In genomic region chr10:36671607-36672006, GRCh38 we compare ENCODE assay signal across 23 cellular contexts.
DNase-seq lines count a peak whose midpoint lies in the region; TF ChIP-seq lines count a peak whose summit lies in the region.
"Had no signal": no experiment of that assay in that cellular context is flagged by ENCODE, and none has a peak within 500 bp of the region (broad histone marks: within the 10 kb centered on the region; RNA-seq: fewer than 3 reads in every experiment).

No MANE protein-coding gene starts in this region.

- no peaks in the 10 kb centered on the region for H3K9me3 ChIP-seq in SK-N-SH
- H3K9me3 ChIP-seq in smooth muscle cell (replicated peaks; ENCODE audit: low read depth) = no peaks in the 10 kb centered on the region
- H3K9me3 ChIP-seq: lower lobe of right lung, vagina had no signal

- H3K27me3 ChIP-seq in SK-N-SH (ENCODE audit: insufficient read depth) (no peaks in the 10 kb centered on the region), smooth muscle cell (ENCODE audit: low read depth) (no peaks in the 10 kb centered on the region)
- H3K27me3 ChIP-seq: vagina had no signal

- H3K79me2 ChIP-seq in SK-N-SH (ENCODE audit: insufficient read depth) (no peaks in the 10 kb centered on the region), smooth muscle cell (ENCODE audit: low read depth) (no peaks in the 10 kb centered on the region)
- H3K79me2 ChIP-seq: parathyroid adenoma had no signal

- DNase-seq in GM03348 (ENCODE audit: low spot score) (peak; percentile 50), SK-N-SH (no peak), fibroblast of gingiva (ENCODE audit: low read depth) (peak; percentile 10), smooth muscle cell (lab: John Stamatoyannopoulos, UW; ENCODE audit: unreplicated experiment) (no peak), NCI-H2171 treated with DMSO at 0.1 percent for 48 hours (lab: John Stamatoyannopoulos, UW) (no peak), retina (no peak), KG1 (lab: John Stamatoyannopoulos, UW) (no peak)
- DNase-seq: activated CD4-positive, alpha-beta T cell treated with anti-CD3 and anti-CD28 coated beads, Interleukin-2, amount 50 U/mL, for 48 hours; activated naive CD4-positive, alpha-beta T cell treated with Interleukin-2 at 50 U/mL for 16 hours; CD4-positive, CD25-positive, alpha-beta regulatory T cell; dermis blood vessel endothelial cell; DMS153; head of caudate nucleus; immature natural killer cell; lower lobe of right lung; NCI-H1048; NCI-H2029; NK-92 treated with Interleukin-12 subunit alpha and Interleukin-12 subunit beta, amount 100 ng/mL, for 24 hours; stimulated activated CD4-positive, alpha-beta T cell treated with anti-CD3 and anti-CD28 coated beads, Interleukin-4, amount 100 ng/mL, for 4 hours; WERI-Rb-1 had no signal

- H2AFZ ChIP-seq in SK-N-SH (ENCODE audit: low read depth) = peak overlapping the region; percentile 33; the same call in 1 of the 2 replicates
- no peak overlapping the region for H2AFZ ChIP-seq in smooth muscle cell (ENCODE audit: low read depth)
- H2AFZ ChIP-seq: parathyroid adenoma had no signal

- H3K27ac ChIP-seq in SK-N-SH (ENCODE audit: low read depth in 2 of 2, low read length in 1 of 2) (peak overlapping the region in 1 of 2 experiments; percentile 22; a peak in 1 of 4 replicates), smooth muscle cell (ENCODE audit: low read depth) (peak overlapping the region; percentile 51)
- H3K27ac ChIP-seq: epithelial cell of prostate, lower lobe of right lung, parathyroid adenoma, vagina, WERI-Rb-1 had no signal

- CTCF ChIA-PET in SK-N-SH (lab: Yijun Ruan, JAX) = no interaction called here

- no peak overlapping the region; the same call in 1 of the 2 replicates for H3K4me2 ChIP-seq in SK-N-SH
- peak overlapping the region; percentile 0 for H3K4me2 ChIP-seq in smooth muscle cell

- POLR2A ChIA-PET in SK-N-SH (lab: Yijun Ruan, JAX) = no interaction called here

- TF ChIP-seq EP300 in SK-N-SH (IDR thresholded peaks at IDR 0.05; ENCODE audit: borderline replicate concordance in 1 of 2, low read depth in 1 of 2, low read length in 1 of 2) = 0 out of 4 replicates have a peak, but pooled peaks of 1 of the 2 experiments have one; percentile 10

- H3K4me3 ChIP-seq in SK-N-SH (ENCODE audit: low read depth in 2 of 2, low read length in 1 of 2) (no peak overlapping the region), smooth muscle cell (no peak overlapping the region)
- H3K4me3 ChIP-seq: lower lobe of right lung, vagina had no signal

- TF ChIP-seq CTCF in SK-N-SH (IDR thresholded peaks at IDR 0.05) (no peak), smooth muscle cell (IDR thresholded peaks at IDR 0.05; ENCODE audit: borderline replicate concordance, insufficient read depth, poor library complexity, severe bottlenecking) (no peak)

- H3K36me3 ChIP-seq in SK-N-SH (replicated peaks in 1 of 2; ENCODE audit: control insufficient read depth in 1 of 2, insufficient read depth in 2 of 2, low read length in 1 of 2) = no peaks in the 10 kb centered on the region
- H3K36me3 ChIP-seq in smooth muscle cell (ENCODE audit: low read depth) = no peaks in the 10 kb centered on the region
- H3K36me3 ChIP-seq: lower lobe of right lung, vagina, WERI-Rb-1 had no signal

- peaks cover 3% of the 10 kb centered on the region for H3F3A ChIP-seq in SK-N-SH (replicated peaks; ENCODE audit: insufficient read depth)
- no peaks in the 10 kb centered on the region for H3F3A ChIP-seq in smooth muscle cell (ENCODE audit: low read depth)

- H4K20me1 ChIP-seq in SK-N-SH (ENCODE audit: insufficient read depth) (no peaks in the 10 kb centered on the region), smooth muscle cell (ENCODE audit: low read depth) (no peaks in the 10 kb centered on the region)

- WGBS in SK-N-SH (ENCODE audit: low lambda C conversion rate) = 72% methylated on average over 8 of the region's 8 CpGs
- WGBS in smooth muscle cell (ENCODE audit: low lambda C conversion rate) = 71% methylated on average over 8 of the region's 8 CpGs

- H3K9ac ChIP-seq in SK-N-SH (no peak overlapping the region), smooth muscle cell (ENCODE audit: low read depth) (no peak overlapping the region)
- H3K9ac ChIP-seq: parathyroid adenoma had no signal

- H3K9me2 ChIP-seq in SK-N-SH = no peaks in the 10 kb centered on the region

- H3K4me1 ChIP-seq in SK-N-SH (ENCODE audit: control insufficient read depth in 1 of 2, insufficient read depth in 2 of 2, low read depth in 1 of 2, low read length in 1 of 2) (peaks cover 9 to 33% of the 10 kb centered on the region in 2 experiments; a peak in 3 of 4 replicates), smooth muscle cell (ENCODE audit: low read depth) (no peaks in the 10 kb centered on the region)
- H3K4me1 ChIP-seq: lower lobe of right lung, parathyroid adenoma had no signal

- no peak for TF ChIP-seq RAD21 in SK-N-SH (IDR thresholded peaks at IDR 0.05; ENCODE audit: low read length)

TF ChIP-seq in SK-N-SH, 30 proteins besides CTCF, POLR2A, EP300 and RAD21:
- TF ChIP-seq CHD2 (IDR thresholded peaks at IDR 0.05; ENCODE audit: low read length, partially characterized antibody) = no peak
- 0 out of 2 replicates have a peak, but pooled peaks have one; percentile 9 for TF ChIP-seq JUND (IDR thresholded peaks at IDR 0.05)
- TF ChIP-seq NFIC (IDR thresholded peaks at IDR 0.05; ENCODE audit: borderline replicate concordance) = no peak
- TF ChIP-seq RXRA (IDR thresholded peaks at IDR 0.05; ENCODE audit: borderline replicate concordance, low read depth) = no peak
- TF ChIP-seq TCF12 (IDR thresholded peaks at IDR 0.05) = peak; percentile 26; the same call in 1 of the 2 replicates
- TF ChIP-seq FOXJ3 (CRISPR knock-in tag; IDR thresholded peaks at IDR 0.05) = no peak
- TF ChIP-seq, protein P1, sequence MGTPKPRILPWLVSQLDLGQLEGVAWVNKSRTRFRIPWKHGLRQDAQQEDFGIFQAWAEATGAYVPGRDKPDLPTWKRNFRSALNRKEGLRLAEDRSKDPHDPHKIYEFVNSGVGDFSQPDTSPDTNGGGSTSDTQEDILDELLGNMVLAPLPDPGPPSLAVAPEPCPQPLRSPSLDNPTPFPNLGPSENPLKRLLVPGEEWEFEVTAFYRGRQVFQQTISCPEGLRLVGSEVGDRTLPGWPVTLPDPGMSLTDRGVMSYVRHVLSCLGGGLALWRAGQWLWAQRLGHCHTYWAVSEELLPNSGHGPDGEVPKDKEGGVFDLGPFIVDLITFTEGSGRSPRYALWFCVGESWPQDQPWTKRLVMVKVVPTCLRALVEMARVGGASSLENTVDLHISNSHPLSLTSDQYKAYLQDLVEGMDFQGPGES (IDR thresholded peaks at IDR 0.05; ENCODE audit: low read depth, low read length) = no peak
- no peak for TF ChIP-seq NRF1 (IDR thresholded peaks at IDR 0.05; ENCODE audit: low read depth, low read length)
TF ChIP-seq in SK-N-SH: peak in this region for 2.

Comparison
In these comparisons a context has a peak if more than half of its experiments do, and no peak if none do; other contexts are left out.
1. DNase-seq: peak in GM03348 (single experiment) and fibroblast of gingiva (single experiment); none in SK-N-SH (single experiment), smooth muscle cell (single experiment), NCI-H2171 treated with DMSO at 0.1 percent for 48 hours (single experiment), retina (single experiment) and KG1 (single experiment).